In the genomic region with DNA sequence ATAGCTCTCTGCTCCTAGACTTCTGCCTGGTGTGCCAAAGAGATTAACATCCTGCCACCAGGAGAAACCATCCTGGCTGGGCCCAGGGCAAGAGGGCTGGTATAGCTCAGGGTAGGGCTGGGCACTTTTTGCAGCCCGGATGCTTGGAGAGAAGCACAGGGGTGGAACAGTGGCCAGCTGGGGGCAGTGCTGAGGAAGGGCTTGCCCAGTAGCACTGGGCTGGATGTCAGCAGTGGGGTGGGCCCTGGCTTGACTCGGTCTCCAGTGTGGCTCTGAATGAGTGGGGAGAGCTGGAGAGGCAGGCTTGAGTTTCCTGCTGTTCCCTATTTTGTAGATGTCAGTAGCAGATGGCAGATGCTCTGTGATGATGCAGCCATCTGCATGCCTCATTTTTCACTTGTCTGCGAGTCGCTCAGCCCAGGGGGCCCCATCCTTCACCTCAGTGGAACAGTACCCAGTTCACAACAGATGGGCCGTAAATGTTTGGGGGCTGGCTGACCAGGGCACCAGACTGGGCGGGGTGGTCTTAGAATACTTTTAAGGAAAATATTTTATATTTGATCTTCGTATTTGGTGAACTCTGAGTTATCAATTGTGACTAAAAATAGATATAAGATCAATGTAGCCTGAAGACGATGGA, we compare ENCODE assay signal across 9 cellular contexts. TPM values are rescaled to one million over a fixed set of nuclear protein-coding genes. Genes with fewer than 3 reads are reported as not detected.
DNase-seq lines count a peak whose midpoint lies in the region; ATAC-seq and TF ChIP-seq lines count a peak whose summit lies in the region.
"Had no signal": no experiment of that assay in that cellular context is flagged by ENCODE, and none has a peak within 500 bp of the region (broad histone marks: within the 10 kb centered on the region; RNA-seq: fewer than 3 reads in every experiment).

No MANE protein-coding gene starts in this region.

- H3K4me3 Mint-ChIP-seq in H9 (no peak overlapping the region), natural killer cell (no peak overlapping the region)
- no peak overlapping the region for H3K4me3 Mint-ChIP-seq in T-helper 2 cell treated with Interferon-gamma antibody and Interleukin-4, amounts not matched to agents 5 μg/mL and 100 μg/mL, for 36 hours

- H3K27me3 ChIP-seq in H9 (ENCODE audit: insufficient read depth, low read length), result no peaks in the 10 kb centered on the region
- no peaks in the 10 kb centered on the region for H3K27me3 ChIP-seq in colonic mucosa

- peaks cover 2% of the 10 kb centered on the region for H4K20me1 ChIP-seq in H9 (ENCODE audit: control insufficient read depth, insufficient read depth, insufficient read length)

- H3K27ac ChIP-seq in H9 (ENCODE audit: insufficient read length, low read depth, low read length) (no peak overlapping the region), colonic mucosa (no peak overlapping the region)

- H3K4me1 ChIP-seq in H9 (ENCODE audit: insufficient read depth, low read length), result no peaks in the 10 kb centered on the region
- H3K4me1 ChIP-seq in colonic mucosa, result no peaks in the 10 kb centered on the region

- no peak overlapping the region for H2AK5ac ChIP-seq in H9 (ENCODE audit: insufficient read length, low read length)

- H3K27ac Mint-ChIP-seq in H9 (peak overlapping the region in 1 of 3 experiments; percentile 35; a peak in 1 of 7 replicates), natural killer cell (no peak overlapping the region)
- no peak overlapping the region for H3K27ac Mint-ChIP-seq in T-helper 2 cell treated with Interferon-gamma antibody and Interleukin-4, amounts not matched to agents 5 μg/mL and 100 μg/mL, for 36 hours

- no peak overlapping the region for H4K91ac ChIP-seq in H9 (ENCODE audit: insufficient read length, low read depth, low read length)

- H2BK12ac ChIP-seq in H9 (ENCODE audit: insufficient read length, low read depth, low read length), result no peak overlapping the region

- H2AFZ ChIP-seq in H9 (ENCODE audit: low read length), result no peak overlapping the region

- H3K36me3 Mint-ChIP-seq in H9 (ENCODE audit: insufficient read depth in 1 of 3, low read depth in 3 of 3) (peaks cover 6 to 16% (median 14%) of the 10 kb centered on the region in 3 experiments; a peak in 6 of 7 replicates), natural killer cell (peaks cover under 1% of the 10 kb centered on the region)
- peaks cover 11% of the 10 kb centered on the region for H3K36me3 Mint-ChIP-seq in T-helper 2 cell treated with Interferon-gamma antibody and Interleukin-4, amounts not matched to agents 5 μg/mL and 100 μg/mL, for 36 hours (ENCODE audit: low read depth)

- no peak overlapping the region for H4K8ac ChIP-seq in H9 (replicated peaks; ENCODE audit: insufficient read length, low read depth, low read length)

- H2BK20ac ChIP-seq in H9 (ENCODE audit: low read depth, low read length, poor library complexity, severe bottlenecking), result no peak overlapping the region

- H3K4ac ChIP-seq in H9 (ENCODE audit: low read depth, low read length), result no peak overlapping the region

- intact Hi-C loops in colonic mucosa (cut with DNase I) (no loop called here), natural killer cell (cut with micrococcal nuclease) (no loop called here)

- no peaks in the 10 kb centered on the region for H3K36me3 ChIP-seq in colonic mucosa

- no peak overlapping the region for H3K56ac ChIP-seq in H9 (ENCODE audit: insufficient read length, low read depth, low read length)

- H3K4me2 ChIP-seq in H9 (ENCODE audit: insufficient read depth, insufficient read length, low read length), result no peak overlapping the region

- no peaks in the 10 kb centered on the region for H3K79me2 ChIP-seq in H9 (ENCODE audit: insufficient read depth, low read length)

- H3K9me3 ChIP-seq in H9 (ENCODE audit: control insufficient read depth, low read depth, low read length) (no peaks in the 10 kb centered on the region), colonic mucosa (no peaks in the 10 kb centered on the region)

- no CpG with 5 or more reads among the region's 8 CpGs for WGBS in H9 (ENCODE audit: extremely low coverage, insufficient read length, low lambda C conversion rate)

- H3K4me1 Mint-ChIP-seq in H9 (peaks cover 13 to 18% of the 10 kb centered on the region in 2 experiments), natural killer cell (no peaks in the 10 kb centered on the region)
- peaks cover 3% of the 10 kb centered on the region for H3K4me1 Mint-ChIP-seq in T-helper 2 cell treated with Interferon-gamma antibody and Interleukin-4, amounts not matched to agents 5 μg/mL and 100 μg/mL, for 36 hours (ENCODE audit: low read depth)

- H3K9me3 Mint-ChIP-seq in H9 (peaks cover 11% of the 10 kb centered on the region in 2 experiments), natural killer cell (no peaks in the 10 kb centered on the region)
- no peaks in the 10 kb centered on the region for H3K9me3 Mint-ChIP-seq in T-helper 2 cell treated with Interferon-gamma antibody and Interleukin-4, amounts not matched to agents 5 μg/mL and 100 μg/mL, for 36 hours

- H2BK5ac ChIP-seq in H9 (ENCODE audit: insufficient read length, low read length), result no peak overlapping the region

- H3K79me1 ChIP-seq in H9 (ENCODE audit: insufficient read depth, low read depth, low read length, poor library complexity, severe bottlenecking), result no peaks in the 10 kb centered on the region

- H3K23me2 ChIP-seq in H9 (ENCODE audit: insufficient read length, low read depth, low read length, poor library complexity, severe bottlenecking), result no peaks in the 10 kb centered on the region

- no peak overlapping the region for H3T11ph ChIP-seq in H9 (ENCODE audit: low read length)

- peaks cover 7% of the 10 kb centered on the region for H3K27me3 Mint-ChIP-seq in H9 (ENCODE audit: low read depth)
- peaks cover 20% of the 10 kb centered on the region for H3K27me3 Mint-ChIP-seq in T-helper 2 cell treated with Interferon-gamma antibody and Interleukin-4, amounts not matched to agents 5 μg/mL and 100 μg/mL, for 36 hours (ENCODE audit: low read depth)
- H3K27me3 Mint-ChIP-seq in natural killer cell (ENCODE audit: low read depth in 2 of 2), result peaks cover 0 to 8% of the 10 kb centered on the region in 2 donors

- H2BK120ac ChIP-seq in H9 (ENCODE audit: low read depth, low read length, poor library complexity, severe bottlenecking), result no peak overlapping the region

- peak in 2 of 3 donors; percentile 44 to 57 for ATAC-seq in natural killer cell
- ATAC-seq in HG02884 (IDR thresholded peaks at IDR 0.05; ENCODE audit: unreplicated experiment), result no peak

- DNase-seq in H9 (peak; percentile 71), colonic mucosa (peak; percentile 39), natural killer cell (no peak), occipital lobe (lab: John Stamatoyannopoulos, UW) (no peak), MV-4-11 (lab: John Stamatoyannopoulos, UW) (no peak), kidney glomerular epithelial cell (lab: John Stamatoyannopoulos, UW) (no peak)
- peak; percentile 16 for DNase-seq in T-helper 2 cell treated with Interferon-gamma antibody and Interleukin-4, amounts not matched to agents 5 μg/mL and 100 μg/mL, for 36 hours (ENCODE audit: low spot score)

- H3K23ac ChIP-seq in H9 (ENCODE audit: insufficient read length, low read depth, low read length), result no peak overlapping the region

- TF ChIP-seq CTCF in H9 (conservative IDR thresholded peaks at IDR 0.05) (peak; percentile 73), colonic mucosa (IDR thresholded peaks at IDR 0.05) (peak; percentile 23), natural killer cell (IDR thresholded peaks at IDR 0.05) (no peak)

- H2BK15ac ChIP-seq in H9 (ENCODE audit: low read depth, low read length), result no peak overlapping the region

- no peak overlapping the region for H3K14ac ChIP-seq in H9 (ENCODE audit: insufficient read depth, low read length)

- no peak overlapping the region for H4K5ac ChIP-seq in H9 (ENCODE audit: insufficient read length, low read depth, low read length)

- H3K4me3 ChIP-seq in colonic mucosa, result no peak overlapping the region

- H3K9ac ChIP-seq in H9 (ENCODE audit: extremely low read depth, insufficient read length, low read length), result no peak overlapping the region
- no peak overlapping the region for H3K9ac ChIP-seq in colonic mucosa (ENCODE audit: low read depth in 2 of 2, low read length in 2 of 2)

- H3K18ac ChIP-seq in H9 (ENCODE audit: insufficient read length, low read depth, low read length), result no peak overlapping the region

RNA-seq across cellular contexts. Expression of a gene that starts 56.4 kb away (rescaled TPM):
- total RNA-seq in H9 (2021) (0.29 TPM in 1 of 2 replicates, not detected in the other), colonic mucosa (not detected), natural killer cell (not detected), occipital lobe (0.47 TPM)
- total RNA-seq: T-helper 1 cell treated with Interleukin-12 subunit alpha and Interleukin-12 subunit beta and Interleukin-4 antibody, amounts not matched to agents 30 ng/mL and 1 ng/mL, for 36 hours had no signal

Comparison
In these comparisons a context has a peak if more than half of its experiments do, and no peak if none do; other contexts are left out.
1. DNase-seq: peak in H9 (single experiment), T-helper 2 cell treated with Interferon-gamma antibody and Interleukin-4, amounts not matched to agents 5 μg/mL and 100 μg/mL, for 36 hours (single experiment) and colonic mucosa (single experiment); none in natural killer cell (single experiment), occipital lobe (single experiment), MV-4-11 (single experiment) and kidney glomerular epithelial cell (single experiment).